Comparison of ENCODE assay signal across 18 cellular contexts in genomic region chr4:11633435-11633834, GRCh38.
DNase-seq lines count a peak whose midpoint lies in the region; ATAC-seq, FAIRE-seq and TF ChIP-seq lines count a peak whose summit lies in the region.
"Had no signal": no experiment of that assay in that cellular context is flagged by ENCODE, and none has a peak within 500 bp of the region (broad histone marks: within the 10 kb centered on the region; RNA-seq: fewer than 3 reads in every experiment).

No MANE protein-coding gene starts in this region.

- H3K4me1 ChIP-seq in HCT116 (ENCODE audit: control insufficient read depth in 1 of 2, insufficient read depth in 2 of 2, low read length in 2 of 2) (peaks cover 85 to 90% of the 10 kb centered on the region in 2 experiments), neuronal stem cell (ENCODE audit: control insufficient read depth in 2 of 2, insufficient read depth in 1 of 2, low read depth in 1 of 2, low read length in 2 of 2) (peaks cover 0 to 4% of the 10 kb centered on the region in 2 donors)
- H3K4me1 ChIP-seq: BE2C had no signal

- H3K23ac ChIP-seq in neuronal stem cell (ENCODE audit: low read depth, low read length, poor library complexity), result no peak overlapping the region

- intact Hi-C loops in HCT116 (cut with micrococcal nuclease), result loop anchor here (2.0 to 10.0 kb wide), 3 partner anchors 85 to 1051 kb away; no protein-coding TSS in a partner anchor

- no peak overlapping the region for H4K8ac ChIP-seq in neuronal stem cell (ENCODE audit: low read depth, low read length)

- no peak for FAIRE-seq in urothelium cell line (lab: Jason Lieb, UNC)
- FAIRE-seq: A204.1, D721Med, GM12892 had no signal

- H3K27ac ChIP-seq in HCT116 (ENCODE audit: low read depth, low read length), result peak overlapping the region; percentile 94
- H3K27ac ChIP-seq in RWPE1, result 0 out of 2 replicates have a peak overlapping the region, but pooled peaks have one; percentile 65
- H3K27ac ChIP-seq in epithelial cell of prostate, result peak overlapping the region; percentile 100
- H3K27ac ChIP-seq in neuronal stem cell (replicated peaks; ENCODE audit: low read length), result no peak overlapping the region
- H3K27ac ChIP-seq: C4-2B had no signal

- H3K18ac ChIP-seq in neuronal stem cell (ENCODE audit: low read length), result no peak overlapping the region

- H3K79me1 ChIP-seq in neuronal stem cell (ENCODE audit: low read depth, low read length), result no peaks in the 10 kb centered on the region

- CTCF ChIA-PET in HCT116 (lab: Charles Lee) (interaction anchor here (0.7 to 0.8 kb wide), 2 partner anchors 9 to 209 kb away, joined by 3 read pairs; no protein-coding TSS in a partner anchor), RWPE1 (lab: Yijun Ruan, JAX) (no interaction called here)

- DNase-seq in HCT116 (ENCODE audit: low read depth, low spot score) (no peak), RWPE1 (ENCODE audit: low spot score) (no peak), epithelial cell of prostate (ENCODE audit: low read depth, low spot score) (no peak), kidney tubule cell (ENCODE audit: low spot score) (peak; percentile 76), urothelium cell line (ENCODE audit: low spot score) (no peak), neuronal stem cell (ENCODE audit: low spot score) (no peak), NCI-H446 treated with DMSO at 0.1 percent for 48 hours (lab: John Stamatoyannopoulos, UW) (no peak)
- DNase-seq: BE2C; CD4-positive, alpha-beta memory T cell; DND-41; GDM1; H7 had no signal

- TF ChIP-seq CTCF in HCT116 (IDR thresholded peaks at IDR 0.05 in 2 of 3, conservative IDR thresholded peaks at IDR 0.05 in 1 of 3; ENCODE audit: borderline replicate concordance in 1 of 3, insufficient read depth in 1 of 3, low read depth in 2 of 3, low read length in 2 of 3) (no peak), RWPE1 (conservative IDR thresholded peaks at IDR 0.05; ENCODE audit: low read depth) (no peak)

- H2BK5ac ChIP-seq in neuronal stem cell (ENCODE audit: low read length), result no peak overlapping the region

- H4K20me1 ChIP-seq in HCT116 (ENCODE audit: insufficient read depth), result no peaks in the 10 kb centered on the region

- H3K4me2 ChIP-seq in HCT116 (ENCODE audit: low read length) (peak overlapping the region; percentile 51), neuronal stem cell (ENCODE audit: insufficient read depth, low read length, poor library complexity, severe bottlenecking) (no peak overlapping the region)
- H3K4me2 ChIP-seq: GM23338 had no signal

- H2AK5ac ChIP-seq in neuronal stem cell (ENCODE audit: low read depth, low read length), result no peak overlapping the region

- no peak overlapping the region for H4K91ac ChIP-seq in neuronal stem cell (ENCODE audit: low read depth, low read length, poor library complexity)

- WGBS in neuronal stem cell (ENCODE audit: extremely low coverage in 2 of 2, insufficient read length in 2 of 2, insufficient replicate concordance in 1 of 2), 2 donors, result no CpG with 5 or more reads among the region's 3 CpGs

- H3K4ac ChIP-seq in neuronal stem cell (ENCODE audit: low read length), result no peak overlapping the region

- no peak overlapping the region for H2BK15ac ChIP-seq in neuronal stem cell (ENCODE audit: low read length)

- POLR2A ChIA-PET in HCT116 (lab: Charles Lee), result interaction anchor here (1.0 to 5.9 kb wide), 17 partner anchors 9 to 138 kb away, joined by 3 to 60 read pairs (median 7); no protein-coding TSS in a partner anchor
- POLR2A ChIA-PET in RWPE1 (lab: Yijun Ruan, JAX; ENCODE audit: low non-redundant PET), result no interaction called here

- no peaks in the 10 kb centered on the region; the same call in 1 of the 2 replicates for H3K79me2 ChIP-seq in HCT116 (ENCODE audit: insufficient read depth, low read length)

- TF ChIP-seq RAD21 in HCT116 (IDR thresholded peaks at IDR 0.05; ENCODE audit: low read depth), result no peak

- H3K4me3 ChIP-seq in HCT116 (replicated peaks in 1 of 2; ENCODE audit: low read depth in 1 of 2, low read length in 2 of 2), result no peak overlapping the region
- no peak overlapping the region for H3K4me3 ChIP-seq in neuronal stem cell (ENCODE audit: low read length in 2 of 2)
- H3K4me3 ChIP-seq: GM23338 had no signal

- TF ChIP-seq POLR2A in HCT116 (IDR thresholded peaks at IDR 0.05; ENCODE audit: borderline replicate concordance, extremely low read depth, insufficient read depth, insufficient read length), result no peak

- H2AFZ ChIP-seq in HCT116 (ENCODE audit: low read depth, low read length, poor library complexity, severe bottlenecking) (no peak overlapping the region), neuronal stem cell (ENCODE audit: low read length) (no peak overlapping the region)
- H2AFZ ChIP-seq: GM23338 had no signal

- ATAC-seq in HCT116 (no peak), GM21526 (IDR thresholded peaks at IDR 0.05; ENCODE audit: low FRiP score, unreplicated experiment) (no peak)
- ATAC-seq: GM23338 had no signal

- no peak overlapping the region for H2BK12ac ChIP-seq in neuronal stem cell (ENCODE audit: low read length)

- H3K36me3 ChIP-seq in HCT116 (ENCODE audit: control insufficient read depth in 1 of 2, insufficient read depth in 2 of 2, low read length in 2 of 2) (peaks cover 0 to 5% of the 10 kb centered on the region in 2 experiments; a peak in 2 of 4 replicates), neuronal stem cell (replicated peaks in 1 of 2; ENCODE audit: control insufficient read depth in 2 of 2, insufficient read depth in 2 of 2, low read length in 2 of 2) (no peaks in the 10 kb centered on the region)
- H3K36me3 ChIP-seq: BE2C had no signal

- no peaks in the 10 kb centered on the region for H3K9me2 ChIP-seq in HCT116 (ENCODE audit: insufficient read depth)

- no peak overlapping the region for H3K14ac ChIP-seq in neuronal stem cell (ENCODE audit: low read length)

- H3K9me3 ChIP-seq in HCT116 (ENCODE audit: control insufficient read depth in 1 of 2, insufficient read depth in 1 of 2, low read depth in 1 of 2, low read length in 2 of 2) (no peaks in the 10 kb centered on the region), neuronal stem cell (replicated peaks in 1 of 2; ENCODE audit: control insufficient read depth in 2 of 2, insufficient read depth in 1 of 2, low read depth in 1 of 2, low read length in 2 of 2) (peaks cover 0 to under 1% of the 10 kb centered on the region in 2 donors)
- H3K9me3 ChIP-seq: BE2C had no signal

- RAD21 ChIA-PET in HCT116 (lab: Charles Lee; ENCODE audit: low non-redundant PET in 1 of 2, low total read pairs in 2 of 2, uncharacterized antibody in 2 of 2, unreplicated experiment in 2 of 2), result no interaction called here

- no peak overlapping the region for H2BK120ac ChIP-seq in neuronal stem cell (ENCODE audit: low read depth, low read length)

- no TSS peak for BruUV-seq in HCT116 (replicated peaks; lab: Mats Ljungman, UMichigan)

- peak overlapping the region; percentile 64 for H3K9ac ChIP-seq in HCT116 (ENCODE audit: low read length)
- no peak overlapping the region for H3K9ac ChIP-seq in neuronal stem cell (ENCODE audit: low read depth, low read length, poor library complexity)

- H3K27me3 ChIP-seq in HCT116 (ENCODE audit: insufficient read depth, low read length) (no peaks in the 10 kb centered on the region), neuronal stem cell (ENCODE audit: control insufficient read depth in 3 of 3, insufficient read depth in 3 of 3, low read depth in 1 of 3, low read length in 3 of 3) (no peaks in the 10 kb centered on the region)
- H3K27me3 ChIP-seq: BE2C had no signal

TF ChIP-seq in HCT116, 20 proteins besides CTCF, POLR2A, EP300 and RAD21:
- peak; percentile 58; the same call in 1 of the 2 replicates for TF ChIP-seq POLR2AphosphoS5 (IDR thresholded peaks at IDR 0.05; ENCODE audit: low read depth, low read length)
- no peak for TF ChIP-seq TCF7L2 (IDR thresholded peaks at IDR 0.05; ENCODE audit: borderline replicate concordance, extremely low read depth, insufficient read depth, insufficient read length)
